In genomic region chrX:47202316-47202715, GRCh38 we compare ENCODE assay signal across 20 cellular contexts.
"Had no signal": no experiment of that assay in that cellular context is flagged by ENCODE, and none has a peak within 500 bp of the region (broad histone marks: within the 10 kb centered on the region; RNA-seq: fewer than 3 reads in every experiment).

No MANE protein-coding gene starts in this region.

- H3K4me1 ChIP-seq: uterus had no signal

- H3K36me3 ChIP-seq: ovary, uterus had no signal

- FAIRE-seq: islet of Langerhans had no signal

- ATAC-seq: gastrocnemius medialis; heart right ventricle; left lobe of liver; naive thymus-derived CD4-positive, alpha-beta T cell; stimulated activated naive CD8-positive, alpha-beta T cell treated with anti-CD3 and anti-CD28 coated beads, Interleukin-15, Interleukin-2, amounts not matched to agents 100 U/mL and 50 U/mL, for 24 hours had no signal

- H3K27ac ChIP-seq: epithelial cell of prostate, heart right ventricle, ovary, right atrium auricular region, suprapubic skin, tibial artery, upper lobe of left lung, uterus had no signal

- H3K27me3 Mint-ChIP-seq: naive thymus-derived CD4-positive, alpha-beta T cell had no signal

- H3K9me3 ChIP-seq: esophagus muscularis mucosa, gastrocnemius medialis, heart right ventricle, ovary, right atrium auricular region, suprapubic skin, tibial artery, upper lobe of left lung, uterus had no signal

- DNase-seq: effector memory CD4-positive, alpha-beta T cell; gastrocnemius medialis; heart right ventricle; hypothalamus; kidney glomerular epithelial cell; mammary epithelial cell; naive thymus-derived CD4-positive, alpha-beta T cell; ovary; stimulated activated CD4-positive, alpha-beta T cell treated with anti-CD3 and anti-CD28 coated beads, Interleukin-2, amount 100 ng/mL, for 48 hours; stimulated activated naive CD8-positive, alpha-beta T cell treated with anti-CD3 and anti-CD28 coated beads, Interleukin-15, Interleukin-2, amounts not matched to agents 100 U/mL and 50 U/mL, for 24 hours; tibial artery; upper lobe of left lung; uterus had no signal

- H3K4me2 ChIP-seq: smooth muscle cell had no signal

- H3K4me3 Mint-ChIP-seq: naive thymus-derived CD4-positive, alpha-beta T cell had no signal

- H3K4me3 ChIP-seq: esophagus muscularis mucosa, gastrocnemius medialis, heart right ventricle, ovary, right atrium auricular region, smooth muscle cell, suprapubic skin, tibial artery, upper lobe of left lung, uterus had no signal

- H3K27me3 ChIP-seq: esophagus muscularis mucosa, gastrocnemius medialis, heart right ventricle, ovary, right atrium auricular region, suprapubic skin, tibial artery, upper lobe of left lung, uterus had no signal
